ENCODE assay signal across 19 cellular contexts in the genomic region with DNA sequence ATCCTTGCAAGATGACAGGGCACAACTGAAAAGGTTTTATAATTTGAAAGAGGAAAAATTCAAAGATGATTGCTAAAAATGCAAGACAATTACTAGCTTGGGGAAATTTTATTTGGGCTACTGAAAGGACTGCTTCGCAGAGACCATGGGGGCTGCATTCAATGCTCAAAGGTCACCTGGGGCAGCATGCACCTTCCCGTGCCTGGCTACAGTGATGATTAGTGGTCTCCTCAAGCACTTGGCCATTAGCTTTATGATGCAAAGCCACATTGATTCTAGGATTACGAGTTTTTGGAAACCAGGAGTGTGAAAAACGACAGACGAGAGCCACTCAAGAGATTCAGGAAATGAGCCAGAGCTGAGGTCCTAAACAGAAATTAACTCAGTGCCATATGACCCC.
"Had no signal": no experiment of that assay in that cellular context is flagged by ENCODE, and none has a peak within 500 bp of the region (broad histone marks: within the 10 kb centered on the region; RNA-seq: fewer than 3 reads in every experiment).

No MANE protein-coding gene starts in this region.

- H3K27ac Mint-ChIP-seq: activated naive CD4-positive, alpha-beta T cell treated with anti-CD3 and anti-CD28 coated beads, Interleukin-2, amount 50 U/mL, for 72 hours; naive thymus-derived CD8-positive, alpha-beta T cell; type B pancreatic cell had no signal

- H3K36me3 ChIP-seq: gastrocnemius medialis, suprapubic skin had no signal

- H3K9me3 Mint-ChIP-seq: naive thymus-derived CD8-positive, alpha-beta T cell; type B pancreatic cell had no signal

- ATAC-seq: activated CD4-positive, CD25-positive, alpha-beta regulatory T cell treated with anti-CD3 and anti-CD28 coated beads, Interleukin-2, amount 50 U/mL, for 24 hours; activated naive CD4-positive, alpha-beta T cell treated with anti-CD3 and anti-CD28 coated beads, Interleukin-2, amount 50 U/mL, for 72 hours; body of pancreas; gastrocnemius medialis; left colon; mucosa of descending colon; naive thymus-derived CD8-positive, alpha-beta T cell; stimulated activated naive CD8-positive, alpha-beta T cell treated with anti-CD3 and anti-CD28 coated beads, Interleukin-15, Interleukin-2, amounts not matched to agents 100 U/mL and 50 U/mL, for 24 hours had no signal

- H3K36me3 Mint-ChIP-seq: activated naive CD4-positive, alpha-beta T cell treated with anti-CD3 and anti-CD28 coated beads, Interleukin-2, amount 50 U/mL, for 72 hours; naive thymus-derived CD8-positive, alpha-beta T cell; type B pancreatic cell had no signal

- H3K4me3 ChIP-seq: body of pancreas, gastrocnemius medialis, mucosa of descending colon, suprapubic skin had no signal

- H3K27me3 ChIP-seq: body of pancreas, gastrocnemius medialis, suprapubic skin had no signal

- H3K9me3 ChIP-seq: body of pancreas, gastrocnemius medialis, mucosa of descending colon, suprapubic skin had no signal

- H3K4me3 Mint-ChIP-seq: central memory CD8-positive, alpha-beta T cell; naive thymus-derived CD8-positive, alpha-beta T cell; type B pancreatic cell had no signal

- H3K27ac ChIP-seq: body of pancreas, epithelial cell of prostate, gastrocnemius medialis, suprapubic skin had no signal

- DNase-seq: activated effector memory CD4-positive, alpha-beta T cell treated with Interleukin-2 at 50 U/mL for 16 hours; activated T-cell treated with anti-CD3 and anti-CD28 coated beads, Interleukin-2, amount 50 U/mL, for 1 hour; amniotic stem cell; body of pancreas; cortex of kidney; effector CD8-positive, alpha-beta T cell; gastrocnemius medialis; left colon; mammary epithelial cell; mucosa of descending colon; naive thymus-derived CD8-positive, alpha-beta T cell; stimulated activated CD4-positive, alpha-beta T cell treated with anti-CD3 and anti-CD28 coated beads, Interleukin-12 subunit alpha, Interleukin-12 subunit beta, amount 100 ng/mL, for 4 hours; stimulated activated naive CD8-positive, alpha-beta T cell treated with anti-CD3 and anti-CD28 coated beads, Interleukin-15, Interleukin-2, amounts not matched to agents 100 U/mL and 50 U/mL, for 24 hours had no signal

- H3K4me1 Mint-ChIP-seq: central memory CD8-positive, alpha-beta T cell had no signal

- H3K27me3 Mint-ChIP-seq: central memory CD8-positive, alpha-beta T cell; naive thymus-derived CD8-positive, alpha-beta T cell had no signal

- H3K4me1 ChIP-seq: body of pancreas, gastrocnemius medialis, suprapubic skin had no signal
